ENCODE assay signal across 8 cellular contexts in genomic region chr19:14405758-14406644, GRCh38. TPM values are rescaled to one million over a fixed set of nuclear protein-coding genes. Genes with fewer than 3 reads are reported as not detected.
DNase-seq lines count a peak whose midpoint lies in the region; FAIRE-seq and TF ChIP-seq lines count a peak whose summit lies in the region.

No MANE protein-coding gene starts in this region.

- H3K9me3 ChIP-seq in ES-I3 (ENCODE audit: control insufficient read depth, insufficient read depth, low read length) (no peaks in the 10 kb centered on the region), astrocyte (ENCODE audit: insufficient read depth, low read depth, low read length) (no peaks in the 10 kb centered on the region), vagina (no peaks in the 10 kb centered on the region)

- H3K4me2 ChIP-seq in astrocyte (ENCODE audit: low read length), result peak overlapping the region; percentile 41

- no peak overlapping the region for H3K4me3 ChIP-seq in astrocyte (ENCODE audit: insufficient read depth, low read depth, low read length)
- peak overlapping the region; percentile 25 to 29 for H3K4me3 ChIP-seq in vagina

- H3K27ac Mint-ChIP-seq in T-helper 2 cell treated with Interferon-gamma antibody and Interleukin-4, amounts not matched to agents 5 μg/mL and 100 μg/mL, for 36 hours, result peak overlapping the region; percentile 62
- H3K27ac Mint-ChIP-seq in astrocyte (ENCODE audit: unreplicated experiment), result no peak overlapping the region

- peaks cover 11% of the 10 kb centered on the region; the same call in 1 of the 2 replicates for H3K36me3 ChIP-seq in ES-I3 (ENCODE audit: insufficient read depth, low read length)
- peaks cover 28% of the 10 kb centered on the region for H3K36me3 ChIP-seq in astrocyte (ENCODE audit: insufficient read depth, low read length)
- H3K36me3 ChIP-seq in vagina, result peaks cover 0 to 53% of the 10 kb centered on the region in 2 donors

- no peaks in the 10 kb centered on the region for H3K4me1 ChIP-seq in ES-I3 (ENCODE audit: insufficient read depth, low read length)
- peaks cover 6% of the 10 kb centered on the region for H3K4me1 ChIP-seq in astrocyte (ENCODE audit: insufficient read depth, low read length)
- peaks cover 19% of the 10 kb centered on the region for H3K4me1 ChIP-seq in vagina

- H3K4me1 Mint-ChIP-seq in T-helper 2 cell treated with Interferon-gamma antibody and Interleukin-4, amounts not matched to agents 5 μg/mL and 100 μg/mL, for 36 hours (ENCODE audit: low read depth), result peaks cover 2% of the 10 kb centered on the region
- no peaks in the 10 kb centered on the region for H3K4me1 Mint-ChIP-seq in astrocyte (ENCODE audit: low read depth, unreplicated experiment)

- peaks cover 44% of the 10 kb centered on the region for H4K20me1 ChIP-seq in astrocyte (ENCODE audit: insufficient read depth, low read length)

- no peak for FAIRE-seq in astrocyte (lab: Jason Lieb, UNC)

- no peak overlapping the region for H3K27ac ChIP-seq in astrocyte (ENCODE audit: low read depth, low read length)
- peak overlapping the region; percentile 67 for H3K27ac ChIP-seq in vagina

- H3K9ac ChIP-seq in ES-I3 (ENCODE audit: low read depth, low read length) (peak overlapping the region; percentile 23), astrocyte (ENCODE audit: low read length) (no peak overlapping the region)

- H2AFZ ChIP-seq in astrocyte (ENCODE audit: low read depth, low read length), result no peak overlapping the region

- TF ChIP-seq POLR2A in vagina (IDR thresholded peaks at IDR 0.05), result no peak

- peaks cover 74% of the 10 kb centered on the region for H3K36me3 Mint-ChIP-seq in T-helper 2 cell treated with Interferon-gamma antibody and Interleukin-4, amounts not matched to agents 5 μg/mL and 100 μg/mL, for 36 hours (ENCODE audit: low read depth)
- peaks cover 6% of the 10 kb centered on the region for H3K36me3 Mint-ChIP-seq in astrocyte (ENCODE audit: low read depth, unreplicated experiment)

- no peaks in the 10 kb centered on the region for H3K27me3 Mint-ChIP-seq in T-helper 2 cell treated with Interferon-gamma antibody and Interleukin-4, amounts not matched to agents 5 μg/mL and 100 μg/mL, for 36 hours (ENCODE audit: low read depth)
- H3K27me3 Mint-ChIP-seq in astrocyte (ENCODE audit: low read depth, unreplicated experiment), result no peaks in the 10 kb centered on the region

- intact Hi-C loops in vagina (cut with DNase I), result no loop called here

- H3K79me2 ChIP-seq in astrocyte (ENCODE audit: insufficient read depth, low read length), result peaks cover 15% of the 10 kb centered on the region

- H3K4me3 Mint-ChIP-seq in T-helper 2 cell treated with Interferon-gamma antibody and Interleukin-4, amounts not matched to agents 5 μg/mL and 100 μg/mL, for 36 hours, result no peak overlapping the region
- no peak overlapping the region for H3K4me3 Mint-ChIP-seq in astrocyte (ENCODE audit: unreplicated experiment)

- no peaks in the 10 kb centered on the region for H3K9me3 Mint-ChIP-seq in T-helper 2 cell treated with Interferon-gamma antibody and Interleukin-4, amounts not matched to agents 5 μg/mL and 100 μg/mL, for 36 hours
- peaks cover 3% of the 10 kb centered on the region for H3K9me3 Mint-ChIP-seq in astrocyte (ENCODE audit: unreplicated experiment)

- H3K27me3 ChIP-seq in astrocyte (ENCODE audit: insufficient read depth, low read length) (no peaks in the 10 kb centered on the region), vagina (no peaks in the 10 kb centered on the region)

- DNase-seq in HCEC 1CT, result peak; percentile 39
- DNase-seq in NCI-H1105 (lab: John Stamatoyannopoulos, UW), result peak; percentile 49
- peak; percentile 83 for DNase-seq in T-helper 2 cell treated with Interferon-gamma antibody and Interleukin-4, amounts not matched to agents 5 μg/mL and 100 μg/mL, for 36 hours (ENCODE audit: low spot score)
- peak; percentile 59 for DNase-seq in astrocyte (ENCODE audit: low read depth)
- peak; percentile 85 for DNase-seq in hepatic stellate cell (ENCODE audit: low spot score)
- DNase-seq in renal cortical epithelial cell (ENCODE audit: low read depth), result peak; percentile 65
- no peak for DNase-seq in vagina (ENCODE audit: extremely low spot score in 2 of 2)

- TF ChIP-seq CTCF in astrocyte (IDR thresholded peaks at IDR 0.05; ENCODE audit: insufficient read depth, low read depth, low read length) (peak; percentile 33), vagina (IDR thresholded peaks at IDR 0.05) (peak; percentile 76 to 84 (median 81))

RNA-seq across cellular contexts. Expression of gene DDX39A, which starts 13.1 kb away (rescaled TPM):
- total RNA-seq in astrocyte, result 44.2 and 54.9 TPM in 2 replicates
- total RNA-seq in renal cortical epithelial cell, result 32.6 and 66.0 TPM in 2 replicates
- 81.8 TPM for total RNA-seq in vagina

RNA-seq across cellular contexts. Expression of gene ADGRE5, which starts 24.8 kb away (rescaled TPM):
- 8.2 and 9.2 TPM in 2 replicates for total RNA-seq in astrocyte
- 12.9 and 40.1 TPM in 2 replicates for total RNA-seq in renal cortical epithelial cell
- 43.5 TPM for total RNA-seq in vagina

RNA-seq across cellular contexts. Expression of gene PKN1, which starts 27.1 kb away (rescaled TPM):
- total RNA-seq in astrocyte (59.2 and 68.3 TPM in 2 replicates), renal cortical epithelial cell (99.1 and 126 TPM in 2 replicates), vagina (72.7 TPM)

Comparison
In these comparisons a context has a peak if more than half of its experiments do, and no peak if none do; other contexts are left out.
1. DNase-seq: peak in HCEC 1CT (single experiment), NCI-H1105 (single experiment), T-helper 2 cell treated with Interferon-gamma antibody and Interleukin-4, amounts not matched to agents 5 μg/mL and 100 μg/mL, for 36 hours (single experiment), astrocyte (single experiment), hepatic stellate cell (single experiment) and renal cortical epithelial cell (single experiment); none in vagina (0 of 2).